In the genomic region with DNA sequence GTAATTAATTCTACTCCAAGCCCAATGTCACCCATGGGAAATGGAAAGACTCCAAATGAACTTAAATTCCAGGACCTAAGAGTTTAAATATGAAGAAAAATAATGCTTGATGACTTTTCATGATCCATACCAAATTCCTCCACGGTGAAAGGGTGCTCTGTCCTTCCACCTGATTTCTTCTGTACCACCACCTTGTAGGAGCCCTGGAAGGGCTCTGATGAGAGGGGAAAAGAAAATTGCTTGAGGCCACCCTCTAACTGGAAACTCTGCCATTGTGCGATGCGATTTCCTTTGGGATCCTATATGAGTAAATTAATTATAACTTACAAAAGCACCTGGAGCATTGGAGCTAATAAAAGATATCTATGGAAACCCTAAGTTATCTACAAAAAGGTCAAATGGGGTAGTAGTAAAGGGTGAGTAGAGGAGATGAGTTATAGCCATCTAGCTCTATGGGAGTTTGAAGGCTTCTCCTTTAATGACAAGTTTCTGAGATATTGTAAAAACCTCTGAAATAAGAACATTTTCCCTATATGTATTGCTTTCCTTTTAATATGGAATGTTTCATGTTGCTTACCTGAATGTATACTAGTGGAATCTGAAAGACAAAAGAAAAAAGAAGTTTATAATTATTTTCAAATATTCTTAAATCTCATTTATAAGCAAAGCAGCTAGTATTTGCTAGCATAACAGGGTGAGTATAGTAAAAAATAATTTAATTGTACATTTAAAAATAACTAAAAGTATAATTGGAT, we compare ENCODE assay signal across 18 cellular contexts. TPM values are rescaled to one million over a fixed set of nuclear protein-coding genes. Genes with fewer than 3 reads are reported as not detected.
DNase-seq lines count a peak whose midpoint lies in the region; ATAC-seq and TF ChIP-seq lines count a peak whose summit lies in the region.
"Had no signal": no experiment of that assay in that cellular context is flagged by ENCODE, and none has a peak within 500 bp of the region (broad histone marks: within the 10 kb centered on the region; RNA-seq: fewer than 3 reads in every experiment).

No MANE protein-coding gene starts in this region.

- no peaks in the 10 kb centered on the region for H3K27me3 ChIP-seq in right lobe of liver
- H3K27me3 ChIP-seq: BLaER1 treated with 17β-estradiol and CSF1 and Interleukin-3, amounts not matched to agents 10 nM and 100 nM had no signal

- peak; percentile 37 for TF ChIP-seq POLR2A in right lobe of liver (IDR thresholded peaks at IDR 0.05)

- H3K9me3 ChIP-seq in right lobe of liver, result no peaks in the 10 kb centered on the region
- H3K9me3 ChIP-seq: A549; BLaER1 treated with 17β-estradiol and CSF1 and Interleukin-3, amounts not matched to agents 10 nM and 100 nM; Caco-2 had no signal

- H3K9me3 Mint-ChIP-seq in activated CD4-positive, alpha-beta T cell treated with anti-CD3 and anti-CD28 coated beads, Interleukin-2, amount 10 ng/mL, durations not matched to agents 24 days and 14 days, result no peaks in the 10 kb centered on the region
- H3K9me3 Mint-ChIP-seq: CD4-positive, alpha-beta T cell; CD8-positive, alpha-beta T cell had no signal

- H3K27ac Mint-ChIP-seq in activated CD4-positive, alpha-beta T cell treated with anti-CD3 and anti-CD28 coated beads, Interleukin-2, amount 10 ng/mL, durations not matched to agents 24 days and 14 days, result no peak overlapping the region
- H3K27ac Mint-ChIP-seq: B cell; CD4-positive, alpha-beta T cell; CD8-positive, alpha-beta T cell had no signal

- intact Hi-C loops in activated CD4-positive, alpha-beta T cell treated with anti-CD3 and anti-CD28 coated beads, Interleukin-2, amount 10 ng/mL, durations not matched to agents 24 days and 14 days (cut with micrococcal nuclease), result no loop called here
- intact Hi-C loops in right lobe of liver (cut with DNase I), result loop anchor here in 1 of 2 donors (10.0 kb wide), 1 partner anchor 45 kb away; no protein-coding TSS in a partner anchor

- ATAC-seq in right lobe of liver (no peak), HG03097 (IDR thresholded peaks at IDR 0.05; ENCODE audit: low FRiP score, unreplicated experiment) (no peak)
- ATAC-seq: A549; CD8-positive, alpha-beta T cell had no signal

- no peak for TF ChIP-seq CTCF in right lobe of liver (IDR thresholded peaks at IDR 0.05)

- H3K36me3 Mint-ChIP-seq in activated CD4-positive, alpha-beta T cell treated with anti-CD3 and anti-CD28 coated beads, Interleukin-2, amount 10 ng/mL, durations not matched to agents 24 days and 14 days (ENCODE audit: low read depth), result no peaks in the 10 kb centered on the region

- H3K4me1 ChIP-seq in right lobe of liver, result peaks cover 0 to 16% (median 7%) of the 10 kb centered on the region in 4 donors
- H3K4me1 ChIP-seq: A549 had no signal

- H3K27ac ChIP-seq in right lobe of liver, result no peak overlapping the region
- H3K27ac ChIP-seq: 22Rv1; A549; BLaER1 treated with 17β-estradiol and CSF1 and Interleukin-3, amounts not matched to agents 10 nM and 100 nM; C4-2B had no signal

- no peak overlapping the region for H3K4me3 ChIP-seq in right lobe of liver
- H3K4me3 ChIP-seq: A549; BLaER1 treated with 17β-estradiol and CSF1 and Interleukin-3, amounts not matched to agents 10 nM and 100 nM had no signal

- H3K4me3 Mint-ChIP-seq in activated CD4-positive, alpha-beta T cell treated with anti-CD3 and anti-CD28 coated beads, Interleukin-2, amount 10 ng/mL, durations not matched to agents 24 days and 14 days, result no peak overlapping the region
- H3K4me3 Mint-ChIP-seq: B cell; CD4-positive, alpha-beta T cell; CD8-positive, alpha-beta T cell had no signal

- H3K36me3 ChIP-seq in right lobe of liver, result peaks cover 11 to 89% (median 49%) of the 10 kb centered on the region in 4 donors

- peak; percentile 12 for DNase-seq in activated CD4-positive, alpha-beta T cell treated with anti-CD3 and anti-CD28 coated beads, Interleukin-2, amount 10 ng/mL, durations not matched to agents 24 days and 14 days
- DNase-seq in activated CD4-positive, alpha-beta T cell treated with anti-CD3 and anti-CD28 coated beads, Interleukin-2, amount 50 U/mL, for 1 hour, result no peak
- DNase-seq in right lobe of liver (no peak), germinal center (ENCODE audit: low spot score) (no peak)
- DNase-seq: AML-193; Caco-2; Calu3; CD4-positive, alpha-beta T cell; CD8-positive, alpha-beta T cell; DMS79 treated with DMSO at 0.1 percent for 48 hours; GF-D8 had no signal

- 81% methylated on average over 3 of the region's 3 CpGs for WGBS in right lobe of liver (ENCODE audit: insufficient coverage, low coverage, low lambda C conversion rate, missing lambda C conversion rate)

- H3K4me1 Mint-ChIP-seq in activated CD4-positive, alpha-beta T cell treated with anti-CD3 and anti-CD28 coated beads, Interleukin-2, amount 10 ng/mL, durations not matched to agents 24 days and 14 days, result no peaks in the 10 kb centered on the region
- H3K4me1 Mint-ChIP-seq: B cell had no signal

- no peaks in the 10 kb centered on the region for H3K27me3 Mint-ChIP-seq in activated CD4-positive, alpha-beta T cell treated with anti-CD3 and anti-CD28 coated beads, Interleukin-2, amount 10 ng/mL, durations not matched to agents 24 days and 14 days
- H3K27me3 Mint-ChIP-seq: CD4-positive, alpha-beta T cell had no signal

RNA-seq across cellular contexts. Expression of gene A2M, which starts 5.8 kb away (rescaled TPM):
- total RNA-seq in activated CD4-positive, alpha-beta T cell treated with anti-CD3 and anti-CD28 coated beads, Interleukin-2, amount 10 ng/mL, durations not matched to agents 24 days and 14 days, result not detected in 2 replicates
- 1,000 to 10,000 TPM in 5 of 6 experiments, 100 to 1,000 TPM in 1; 978 to 3,352 (median 2,507) TPM for total RNA-seq in right lobe of liver
- total RNA-seq: A172; B cell; Calu3; CD4-positive, alpha-beta T cell; CD8-positive, alpha-beta T cell had no signal

Comparison
In these comparisons a context has a peak if more than half of its experiments do, and no peak if none do; other contexts are left out.
1. RNA of gene A2M, which starts 5.8 kb away (total RNA-seq): 978 to 3,352 TPM in right lobe of liver; not detected in activated CD4-positive, alpha-beta T cell treated with anti-CD3 and anti-CD28 coated beads, Interleukin-2, amount 10 ng/mL, durations not matched to agents 24 days and 14 days; every median in the first group is over 100 times any median in the second.